11 cellular contexts compared by ENCODE assay signal in genomic region chr22:31179345-31179744, GRCh38. TPM values are rescaled to one million over a fixed set of nuclear protein-coding genes. Genes with fewer than 3 reads are reported as not detected.
DNase-seq lines count a peak whose midpoint lies in the region; ATAC-seq, FAIRE-seq and TF ChIP-seq lines count a peak whose summit lies in the region.
"Had no signal": no experiment of that assay in that cellular context is flagged by ENCODE, and none has a peak within 500 bp of the region (broad histone marks: within the 10 kb centered on the region; RNA-seq: fewer than 3 reads in every experiment).

No MANE protein-coding gene starts in this region.

- no peak for TF ChIP-seq POLR2A in GM12891 (IDR thresholded peaks at IDR 0.05; ENCODE audit: low read depth, low read length)

- intact Hi-C loops in sciatic nerve (cut with DNase I) = no loop called here

- no peak for FAIRE-seq in GM12891 (lab: Jason Lieb, UNC)

- DNase-seq in GM12891 (ENCODE audit: insufficient read length, low spot score) (no peak), NCI-H446 (lab: John Stamatoyannopoulos, UW) (peak; percentile 37 to 69), sciatic nerve (ENCODE audit: low spot score) (no peak), NCI-H774 (lab: John Stamatoyannopoulos, UW) (no peak)
- DNase-seq: H7; RPMI8226; stimulated activated CD4-positive, alpha-beta T cell treated with anti-CD3 and anti-CD28 coated beads, Interleukin-2, amount 100 ng/mL, for 24 hours had no signal

- ATAC-seq in esophagus mucosa (peak; percentile 92), sciatic nerve (peak; percentile 49), HG03354 (IDR thresholded peaks at IDR 0.05; ENCODE audit: poor library complexity, severe bottlenecking, unreplicated experiment) (no peak), GM21576 (IDR thresholded peaks at IDR 0.05; ENCODE audit: unreplicated experiment) (no peak)

TF ChIP-seq in GM12891, 5 proteins besides CTCF, POLR2A, EP300 and RAD21:
- TF ChIP-seq POLR2AphosphoS5 (IDR thresholded peaks at IDR 0.05; ENCODE audit: low read depth, low read length) = no peak
- TF ChIP-seq PAX5 (IDR thresholded peaks at IDR 0.05; ENCODE audit: insufficient read depth, low read length, severe bottlenecking) = peak; percentile 36
- no peak for TF ChIP-seq SPI1 (IDR thresholded peaks at IDR 0.05; ENCODE audit: low read depth, low read length)

RNA-seq across cellular contexts. Expression of gene RNF185, which starts 19.4 kb away (rescaled TPM):
- 14.4 TPM for polyA plus RNA-seq in GM12891 (2012; ENCODE audit: low read depth, missing spikeins)
- 23.4 TPM for total RNA-seq in esophagus mucosa
- total RNA-seq in sciatic nerve = 33.8 TPM

RNA-seq across cellular contexts. Expression of gene LIMK2, which starts 32.8 kb away (rescaled TPM):
- polyA plus RNA-seq in GM12891 (2012; ENCODE audit: low read depth, missing spikeins) = 15.7 TPM
- total RNA-seq in esophagus mucosa = 88.0 TPM
- total RNA-seq in sciatic nerve = 64.2 TPM

RNA-seq across cellular contexts. Expression of gene PLA2G3, which starts 39.0 kb away (rescaled TPM):
- polyA plus RNA-seq in GM12891 (2012; ENCODE audit: low read depth, missing spikeins) = not detected
- total RNA-seq in esophagus mucosa = 19.4 TPM
- total RNA-seq in sciatic nerve = not detected
- total RNA-seq: urinary bladder had no signal
- polyA plus RNA-seq: urinary bladder had no signal

RNA-seq across cellular contexts. Expression of gene INPP5J, which starts 56.6 kb away (rescaled TPM):
- 0.04 TPM for polyA plus RNA-seq in GM12891 (2012; ENCODE audit: low read depth, missing spikeins)
- 1.5 TPM for total RNA-seq in esophagus mucosa
- 1.9 TPM for total RNA-seq in sciatic nerve

Comparison
In these comparisons a context has a peak if more than half of its experiments do, and no peak if none do; other contexts are left out.
1. DNase-seq: peak in NCI-H446 (2 of 2); none in GM12891 (single experiment), sciatic nerve (single experiment) and NCI-H774 (single experiment).
2. ATAC-seq: peak in esophagus mucosa (single experiment) and sciatic nerve (single experiment); none in HG03354 (single experiment) and GM21576 (single experiment).
3. RNA of gene PLA2G3, which starts 39.0 kb away (total RNA-seq): 19.4 TPM in esophagus mucosa (single experiment); not detected in sciatic nerve (single experiment); every median in the first group is over 10 times any median in the second.